ENCODE assay signal across 36 cellular contexts in the genomic region with DNA sequence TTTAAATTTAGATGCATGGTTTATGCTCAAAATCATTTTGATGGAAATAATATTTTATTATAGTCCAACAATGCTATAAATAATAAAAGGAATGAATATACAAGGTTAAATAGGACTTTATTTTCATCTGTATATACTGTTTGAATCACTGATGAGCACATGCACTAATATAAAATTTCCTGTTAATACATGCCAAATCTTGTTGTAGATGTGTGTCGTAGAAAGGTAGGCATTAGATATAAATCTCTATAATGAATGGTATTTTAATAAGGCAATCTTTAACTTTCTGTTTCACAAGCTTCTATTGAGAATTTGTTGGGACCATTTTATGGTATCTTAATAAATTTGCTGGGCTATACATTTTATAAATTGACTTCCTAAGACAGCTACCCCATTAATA.
"Had no signal": no experiment of that assay in that cellular context is flagged by ENCODE, and none has a peak within 500 bp of the region (broad histone marks: within the 10 kb centered on the region; RNA-seq: fewer than 3 reads in every experiment).

No MANE protein-coding gene starts in this region.

- H3K27ac ChIP-seq: adrenal gland, body of pancreas, brain microvascular endothelial cell, breast epithelium, cardiac muscle cell, VCaP had no signal

- DNase-seq: activated B cell treated with CpG ODN at 0.5 μM for 24 hours; activated CD4-positive, alpha-beta memory T cell treated with anti-CD3 and anti-CD28 coated beads for 36 hours; activated CD4-positive, alpha-beta T cell treated with anti-CD3 and anti-CD28 coated beads for 4 hours; activated CD4-positive, alpha-beta T cell treated with anti-CD3 and anti-CD28 coated beads, Interleukin-2, amount 10 ng/mL, durations not matched to agents 24 days and 14 days; activated CD4-positive, alpha-beta T cell treated with anti-CD3 and anti-CD28 coated beads, Interleukin-2, amount 50 U/mL, for 1 hour; activated CD4-positive, alpha-beta T cell treated with anti-CD3 and anti-CD28 coated beads, Interleukin-2, amount 50 U/mL, for 4 hours; activated CD4-positive, CD25-positive, alpha-beta regulatory T cell treated with anti-CD3 and anti-CD28 coated beads, Interleukin-2, amount 50 U/mL, for 72 hours; activated CD8-positive, alpha-beta memory T cell treated with anti-CD3 and anti-CD28 coated beads, Interleukin-2, amount 50 U/mL, for 4 hours; activated CD8-positive, alpha-beta T cell treated with anti-CD3 and anti-CD28 coated beads for 36 hours; activated effector memory CD4-positive, alpha-beta T cell treated with anti-CD3 and anti-CD28 coated beads, Interleukin-2, amount 50 U/mL, for 16 hours; activated gamma-delta T cell treated with Interleukin-2 at 50 U/mL for 16 hours; activated naive CD4-positive, alpha-beta T cell; activated naive CD4-positive, alpha-beta T cell treated with anti-CD3 and anti-CD28 coated beads for 36 hours; activated naive CD4-positive, alpha-beta T cell treated with anti-CD3 and anti-CD28 coated beads, Interleukin-2, amount 50 U/mL, for 16 hours; activated naive CD8-positive, alpha-beta T cell treated with anti-CD3 and anti-CD28 coated beads for 36 hours; activated T-cell treated with anti-CD3 and anti-CD28 coated beads for 4 hours; activated T-cell treated with anti-CD3 and anti-CD28 coated beads, Interleukin-2, amount 50 U/mL, for 1 hour; activated T-cell treated with anti-CD3 and anti-CD28 coated beads, Interleukin-2, amount 50 U/mL, for 4 hours; activated T-cell treated with anti-CD3 and anti-CD28 coated beads, Interleukin-2, amount 50 U/mL, for 72 hours; adrenal gland; amniotic stem cell; aorta; body of pancreas; brain microvascular endothelial cell; caudate nucleus; cerebellar nuclear complex; T-helper 1 cell; T-helper 2 cell; T-helper 9 cell had no signal

- H3K9me3 ChIP-seq: adrenal gland, body of pancreas, breast epithelium had no signal

- ATAC-seq: activated CD8-positive, alpha-beta T cell treated with anti-CD3 and anti-CD28 coated beads for 36 hours; activated naive CD4-positive, alpha-beta T cell treated with anti-CD3 and anti-CD28 coated beads, Interleukin-2, amount 50 U/mL, for 72 hours; activated T-cell treated with anti-CD3 and anti-CD28 coated beads, Interleukin-2, amount 50 U/mL, for 4 hours; activated T-cell treated with anti-CD3 and anti-CD28 coated beads, Interleukin-2, amount 50 U/mL, for 72 hours; activated T-helper 17 cell treated with anti-CD3 and anti-CD28 coated beads, Interleukin-2, amount 50 U/mL, for 72 hours; body of pancreas had no signal

- H3K36me3 ChIP-seq: adrenal gland, brain microvascular endothelial cell, breast epithelium, cardiac muscle cell had no signal

- H3K4me1 ChIP-seq: adrenal gland, body of pancreas, breast epithelium had no signal

- FAIRE-seq: astrocyte, TTC549 had no signal

- H3K27me3 ChIP-seq: adrenal gland, body of pancreas, brain microvascular endothelial cell, breast epithelium, cardiac muscle cell had no signal

- H3K4me3 ChIP-seq: adrenal gland, body of pancreas, breast epithelium, cardiac muscle cell had no signal
